In the genomic region with DNA sequence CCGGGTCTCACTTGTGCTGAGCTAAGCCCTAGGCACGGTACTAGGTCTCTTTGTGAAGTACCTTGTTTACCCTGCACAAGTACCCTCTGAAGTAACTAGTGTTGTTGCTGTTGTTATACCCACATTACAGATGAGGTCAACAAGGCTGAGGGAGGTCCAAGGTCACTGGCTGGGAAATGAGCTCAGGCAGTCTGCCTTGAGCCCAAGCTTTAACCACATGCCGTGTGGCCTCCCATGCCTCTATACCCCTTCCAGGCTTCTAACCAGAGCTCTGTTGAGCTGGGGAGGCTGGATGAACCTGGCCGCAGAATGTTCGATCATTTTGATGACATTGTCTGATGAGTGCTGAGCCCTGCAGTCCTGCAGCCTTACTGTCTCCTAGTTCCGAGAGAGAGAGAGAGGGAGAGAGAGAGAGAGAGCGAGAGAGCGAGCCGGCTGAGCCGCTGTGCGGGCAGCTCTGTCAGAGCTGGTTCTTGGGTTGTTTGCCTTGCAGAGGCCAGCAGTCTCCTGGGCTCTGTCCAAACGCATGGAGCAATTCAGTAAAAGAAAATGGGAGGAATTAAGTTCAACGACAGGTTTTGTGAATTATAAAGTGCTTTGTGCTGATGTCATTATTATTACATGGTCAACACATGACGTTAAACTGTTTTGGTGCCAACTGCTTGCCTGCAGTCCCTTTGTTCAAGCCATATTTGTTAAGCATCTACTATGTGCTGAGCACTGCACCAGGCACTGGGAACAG, we compare ENCODE assay signal across 11 cellular contexts. TPM values are rescaled to one million over a fixed set of nuclear protein-coding genes. Genes with fewer than 3 reads are reported as not detected.
DNase-seq lines count a peak whose midpoint lies in the region; ATAC-seq and TF ChIP-seq lines count a peak whose summit lies in the region.
"Had no signal": no experiment of that assay in that cellular context is flagged by ENCODE, and none has a peak within 500 bp of the region (broad histone marks: within the 10 kb centered on the region; RNA-seq: fewer than 3 reads in every experiment).

No MANE protein-coding gene starts in this region.

- in situ Hi-C loops in G401 (cut with HindIII; ENCODE audit: low sequenced_read_pairs): no loop called here

- intact Hi-C loops in left ventricle myocardium superior (cut with micrococcal nuclease): no loop called here
- intact Hi-C loops in sigmoid colon (cut with DNase I): no loop called here

- H3K27ac ChIP-seq in sigmoid colon: peak overlapping the region; percentile 65 to 73 (median 68)

- peaks cover 6 to 59% (median 25%) of the 10 kb centered on the region in 4 donors for H3K36me3 ChIP-seq in sigmoid colon

- WGBS in sigmoid colon, 2 donors: 73% methylated on average over 14 of the region's 14 CpGs

- no peak overlapping the region for H3K4me3 ChIP-seq in sigmoid colon

- H3K9me3 ChIP-seq in sigmoid colon: no peaks in the 10 kb centered on the region

- peaks cover 0 to 66% (median 59%) of the 10 kb centered on the region in 4 donors for H3K4me1 ChIP-seq in sigmoid colon

- no peak for TF ChIP-seq POLR2A in sigmoid colon (IDR thresholded peaks at IDR 0.05)

- ATAC-seq in left ventricle myocardium superior (peak; percentile 72), GM19463 (IDR thresholded peaks at IDR 0.05; ENCODE audit: unreplicated experiment) (no peak)

- DNase-seq in Ammon's horn (ENCODE audit: low spot score): peak; percentile 42
- peak; percentile 90 for DNase-seq in amniotic epithelial cell (ENCODE audit: low read depth)
- peak; percentile 66 for DNase-seq in left ventricle myocardium superior
- DNase-seq in sigmoid colon: peak; percentile 86
- no peak for DNase-seq in activated CD4-positive, alpha-beta T cell treated with anti-CD3 and anti-CD28 coated beads, Interleukin-2, amount 50 U/mL, for 48 hours
- no peak for DNase-seq in G401 (ENCODE audit: low spot score)
- DNase-seq in activated gamma-delta T cell treated with Interleukin-2 at 50 U/mL for 16 hours: no peak
- DNase-seq: activated naive CD4-positive, alpha-beta T cell treated with Interleukin-2 at 50 U/mL for 16 hours; CD4-positive, alpha-beta T cell; stimulated activated CD4-positive, alpha-beta T cell treated with anti-CD3 and anti-CD28 coated beads, Interleukin-4, amount 100 ng/mL, for 4 hours had no signal

- no peaks in the 10 kb centered on the region for H3K27me3 ChIP-seq in sigmoid colon

- TF ChIP-seq EP300 in sigmoid colon (IDR thresholded peaks at IDR 0.05): peak in 1 of 4 donors; percentile 51

- TF ChIP-seq CTCF in sigmoid colon (IDR thresholded peaks at IDR 0.05): no peak

RNA-seq across cellular contexts. Expression of a gene that starts 13.1 kb away (rescaled TPM):
- total RNA-seq in left ventricle myocardium superior (24.7 TPM), sigmoid colon (10 to 100 TPM; 54.9 to 90.0 (median 58.0) TPM)
- 10 to 100 TPM; 24.5 to 46.8 (median 32.8) TPM for polyA plus RNA-seq in sigmoid colon
- total RNA-seq in G401 (2014; rRNA removed; shearing (Covaris generic)): 37.4 and 40.7 TPM in 2 replicates

Comparison
In these comparisons a context has a peak if more than half of its experiments do, and no peak if none do; other contexts are left out.
1. DNase-seq: peak in Ammon's horn (single experiment), amniotic epithelial cell (single experiment), left ventricle myocardium superior (single experiment) and sigmoid colon (single experiment); none in activated CD4-positive, alpha-beta T cell treated with anti-CD3 and anti-CD28 coated beads, Interleukin-2, amount 50 U/mL, for 48 hours (0 of 2), G401 (single experiment) and activated gamma-delta T cell treated with Interleukin-2 at 50 U/mL for 16 hours (single experiment).